Comparison of ENCODE assay signal across 10 cellular contexts in genomic region chr12:122486805-122487426, GRCh38.
"Had no signal": no experiment of that assay in that cellular context is flagged by ENCODE, and none has a peak within 500 bp of the region (broad histone marks: within the 10 kb centered on the region; RNA-seq: fewer than 3 reads in every experiment).

No MANE protein-coding gene starts in this region.

- H3K4me3 ChIP-seq: adrenal gland, gastroesophageal sphincter, right atrium auricular region, tibial artery had no signal

- H3K27ac Mint-ChIP-seq: WTC11 had no signal

- H3K9me3 ChIP-seq: adrenal gland, gastroesophageal sphincter, right atrium auricular region, tibial artery had no signal

- H3K4me1 ChIP-seq: adrenal gland, gastroesophageal sphincter, right atrium auricular region, tibial artery had no signal

- H3K9me3 Mint-ChIP-seq: naive thymus-derived CD4-positive, alpha-beta T cell had no signal

- H3K27me3 Mint-ChIP-seq: naive thymus-derived CD4-positive, alpha-beta T cell had no signal

- H3K27ac ChIP-seq: adrenal gland, gastroesophageal sphincter, right atrium auricular region, tibial artery had no signal

- H3K4me3 Mint-ChIP-seq: naive thymus-derived CD4-positive, alpha-beta T cell; WTC11 had no signal

- H3K4me1 Mint-ChIP-seq: WTC11 had no signal

- ATAC-seq: gastroesophageal sphincter; naive thymus-derived CD4-positive, alpha-beta T cell; WTC11 had no signal

- H3K27me3 ChIP-seq: adrenal gland, gastroesophageal sphincter, right atrium auricular region, tibial artery had no signal

- DNase-seq: activated CD4-positive, alpha-beta T cell treated with anti-CD3 and anti-CD28 coated beads for 48 hours; activated naive CD4-positive, alpha-beta T cell; naive thymus-derived CD4-positive, alpha-beta T cell; small intestine; SW 1271; tibial artery had no signal
